In genomic region chr1:154553056-154553822, GRCh38 we compare ENCODE assay signal across 30 cellular contexts. TPM values are rescaled to one million over a fixed set of nuclear protein-coding genes. Genes with fewer than 3 reads are reported as not detected.
A peak's percentile ranks its signal among the peaks of the same experiment; 100 is the strongest.
DNase-seq lines count a peak whose midpoint lies in the region; ATAC-seq and TF ChIP-seq lines count a peak whose summit lies in the region.
"Had no signal": no experiment of that assay in that cellular context is flagged by ENCODE, and none has a peak within 500 bp of the region (broad histone marks: within the 10 kb centered on the region; RNA-seq: fewer than 3 reads in every experiment).

No MANE protein-coding gene starts in this region.

- no peak overlapping the region; the same call in 1 of the 2 replicates for H3K14ac ChIP-seq in IMR-90 (replicated peaks; ENCODE audit: low read depth, low read length)

- no peak overlapping the region for H3K56ac ChIP-seq in IMR-90 (ENCODE audit: extremely low read depth, insufficient read depth, low read length)

- H3K4me3 ChIP-seq in IMR-90 (ENCODE audit: insufficient read depth, low read depth, low read length) (no peak overlapping the region), adipocyte (ENCODE audit: low read length) (no peak overlapping the region), fibroblast of mammary gland (ENCODE audit: control insufficient read depth, low read depth, low read length) (no peak overlapping the region), sigmoid colon (no peak overlapping the region)
- H3K4me3 ChIP-seq: adrenal gland; BLaER1 treated with 17β-estradiol and CSF1 and Interleukin-3, amounts not matched to agents 10 nM and 100 nM; body of pancreas; left lung; tibial nerve had no signal

- POLR2A ChIA-PET in IMR-90 (lab: Charles Lee; ENCODE audit: unreplicated experiment) = interaction anchor here (0.5 kb wide), 1 partner anchor 20 kb away, joined by 6 read pairs; no protein-coding TSS in a partner anchor

- no peak overlapping the region for H3K9ac ChIP-seq in IMR-90 (ENCODE audit: low read depth, low read length)
- H3K9ac ChIP-seq in adipocyte (ENCODE audit: low read length) = peak overlapping the region; percentile 6

- no peak for TF ChIP-seq CTCF in IMR-90 (conservative IDR thresholded peaks at IDR 0.05; ENCODE audit: low read depth, low read length)
- TF ChIP-seq CTCF in fibroblast of mammary gland (conservative IDR thresholded peaks at IDR 0.05; ENCODE audit: control insufficient read depth, insufficient read depth, low read depth, low read length) = no peak
- no peak for TF ChIP-seq CTCF in sigmoid colon (IDR thresholded peaks at IDR 0.05)

- no peak overlapping the region for H4K8ac ChIP-seq in IMR-90 (ENCODE audit: low read depth in 2 of 2, low read length in 2 of 2)

- no peak for TF ChIP-seq RAD21 in IMR-90 (IDR thresholded peaks at IDR 0.05; ENCODE audit: low read length)

- H3K4me1 ChIP-seq in IMR-90 (ENCODE audit: control insufficient read depth, insufficient read depth, low read length) (peaks cover 6% of the 10 kb centered on the region), adipocyte (ENCODE audit: control insufficient read depth, insufficient read depth, low read length) (peaks cover 33% of the 10 kb centered on the region), sigmoid colon (peaks cover 0 to 53% (median 44%) of the 10 kb centered on the region in 4 donors)

- no peak overlapping the region for H2BK20ac ChIP-seq in IMR-90 (ENCODE audit: low read depth, low read length)

- H3K4ac ChIP-seq in IMR-90 (ENCODE audit: low read depth, low read length) = no peak overlapping the region

- no peak overlapping the region for H2BK5ac ChIP-seq in IMR-90 (ENCODE audit: low read depth, low read length, poor library complexity, severe bottlenecking)

- H4K20me1 ChIP-seq in IMR-90 (ENCODE audit: insufficient read depth, low read length) = peaks cover 54% of the 10 kb centered on the region; the same call in 1 of the 2 replicates

- WGBS in IMR-90 (ENCODE audit: extremely low coverage in 2 of 2, insufficient read length in 1 of 2), 2 experiments = 67% methylated on average over 2 of the region's 10 CpGs; no CpG with 5 or more reads in 1 of the 2 experiments
- WGBS in sigmoid colon, 2 donors = 85 to 88% methylated on average over 10 of the region's 10 CpGs

- no peak overlapping the region for H2AK5ac ChIP-seq in IMR-90 (ENCODE audit: low read depth, low read length)

- H4K91ac ChIP-seq in IMR-90 (ENCODE audit: insufficient read depth, low read depth, low read length) = no peak overlapping the region

- no peak overlapping the region for H2AFZ ChIP-seq in IMR-90 (replicated peaks; ENCODE audit: low read length, poor library complexity)

- H3K23ac ChIP-seq in IMR-90 (ENCODE audit: low read depth, low read length) = no peak overlapping the region

- intact Hi-C loops in IMR-90 (cut with micrococcal nuclease) (no loop called here), sigmoid colon (cut with DNase I) (loop anchor here (10.0 kb wide), 1 partner anchor 502 kb away; the partner anchor contains the start of gene ADAM15)

- in situ Hi-C loops in IMR-90 (cut with MboI; ENCODE audit: low sequenced_read_pairs) = no loop called here

- H4K5ac ChIP-seq in IMR-90 (ENCODE audit: low read depth, low read length) = no peak overlapping the region

- H3K9me3 ChIP-seq in IMR-90 (ENCODE audit: control insufficient read depth, insufficient read depth, low read length) (no peaks in the 10 kb centered on the region), adipocyte (ENCODE audit: control insufficient read depth, low read length) (no peaks in the 10 kb centered on the region), sigmoid colon (no peaks in the 10 kb centered on the region)
- H3K9me3 ChIP-seq: adrenal gland; BLaER1 treated with 17β-estradiol and CSF1 and Interleukin-3, amounts not matched to agents 10 nM and 100 nM; body of pancreas; left lung; tibial nerve had no signal

- H3K27me3 ChIP-seq in IMR-90 (ENCODE audit: control insufficient read depth, insufficient read depth, low read length) (no peaks in the 10 kb centered on the region), adipocyte (replicated peaks; ENCODE audit: control insufficient read depth, insufficient read depth, low read length) (no peaks in the 10 kb centered on the region), sigmoid colon (no peaks in the 10 kb centered on the region)
- H3K27me3 ChIP-seq: adrenal gland; BLaER1 treated with 17β-estradiol and CSF1 and Interleukin-3, amounts not matched to agents 10 nM and 100 nM; body of pancreas; left lung; tibial nerve had no signal

- H3K27ac ChIP-seq in IMR-90 (ENCODE audit: insufficient read depth, low read length) = no peak overlapping the region
- H3K27ac ChIP-seq in sigmoid colon = peak overlapping the region; percentile 18 to 59 (median 44)
- H3K27ac ChIP-seq: adrenal gland; BLaER1 treated with 17β-estradiol and CSF1 and Interleukin-3, amounts not matched to agents 10 nM and 100 nM; body of pancreas; left lung; tibial nerve; WERI-Rb-1 had no signal

- H2BK15ac ChIP-seq in IMR-90 (ENCODE audit: low read depth, low read length) = no peak overlapping the region

- no peak overlapping the region for H3K18ac ChIP-seq in IMR-90 (ENCODE audit: low read depth, low read length)

- DNase-seq in IMR-90 (peak; percentile 34), adipocyte (ENCODE audit: low read depth) (no peak), fibroblast of mammary gland (ENCODE audit: low read depth) (peak; percentile 52), sigmoid colon (no peak), NCI-H1417 treated with DMSO at 0.1 percent for 48 hours (lab: John Stamatoyannopoulos, UW) (no peak), midbrain (lab: John Stamatoyannopoulos, UW) (no peak)
- DNase-seq: activated CD4-positive, alpha-beta T cell treated with anti-CD3 and anti-CD28 coated beads, Interleukin-2, amount 10 ng/mL, durations not matched to agents 7 days and 5 days; activated gamma-delta T cell treated with Interleukin-2 at 50 U/mL for 16 hours; activated T-cell treated with anti-CD3 and anti-CD28 coated beads, Interleukin-2, amount 50 U/mL, for 48 hours; adrenal gland; body of pancreas; DMS53; head of caudate nucleus; left lung; NCI-H1417; NCI-H2081; NCI-H2227 treated with DMSO at 0.1 percent for 48 hours; NCI-H526; posterior cingulate gyrus; SHP77 treated with DMSO at 0.1 percent for 48 hours; stimulated activated CD4-positive, alpha-beta T cell treated with anti-CD3 and anti-CD28 coated beads, Interleukin-4, amount 100 ng/mL, for 24 hours; T-helper 9 cell; WERI-Rb-1 had no signal

- peaks cover 17% of the 10 kb centered on the region; the same call in 1 of the 2 replicates for H3K9me1 ChIP-seq in IMR-90 (ENCODE audit: insufficient read depth, low read length)

- H3K36me3 ChIP-seq in IMR-90 (ENCODE audit: control insufficient read depth, insufficient read depth, low read length) (peaks cover 65% of the 10 kb centered on the region), adipocyte (ENCODE audit: control insufficient read depth, insufficient read depth, low read length, severe bottlenecking) (peaks cover 70% of the 10 kb centered on the region), sigmoid colon (peaks cover 30 to 76% (median 65%) of the 10 kb centered on the region in 4 donors)

- BruUV-seq in IMR-90 (replicated peaks; lab: Mats Ljungman, UMichigan) = no TSS peak

- CTCF ChIA-PET in IMR-90 (lab: Yijun Ruan, JAX) = no interaction called here

- no peak overlapping the region for H2BK120ac ChIP-seq in IMR-90 (ENCODE audit: low read depth, low read length)

- TF ChIP-seq POLR2A in IMR-90 (IDR thresholded peaks at IDR 0.05; ENCODE audit: low read depth, low read length) = no peak
- no peak for TF ChIP-seq POLR2A in sigmoid colon (IDR thresholded peaks at IDR 0.05)

- ATAC-seq in IMR-90 (ENCODE audit: low read depth) (no peak), HG03460 (IDR thresholded peaks at IDR 0.05; ENCODE audit: unreplicated experiment) (no peak)
- ATAC-seq: body of pancreas, left lung, Panc1, sciatic nerve had no signal

- peaks cover 29 to 64% of the 10 kb centered on the region in 2 experiments for H3K79me1 ChIP-seq in IMR-90 (ENCODE audit: low read depth in 1 of 2, low read length in 2 of 2)

- H2AK9ac ChIP-seq in IMR-90 (replicated peaks; ENCODE audit: low read depth, low read length, poor library complexity) = no peak overlapping the region

- dilution Hi-C loops in IMR-90 (cut with HindIII; ENCODE audit: low sequenced_read_pairs, unreplicated experiment) = no loop called here

- TF ChIP-seq EP300 in sigmoid colon (IDR thresholded peaks at IDR 0.05) = no peak

- H3K4me2 ChIP-seq in IMR-90 (ENCODE audit: low read depth, low read length) = no peak overlapping the region
- H3K4me2 ChIP-seq: BLaER1 treated with 17β-estradiol and CSF1 and Interleukin-3, amounts not matched to agents 10 nM and 100 nM had no signal

RNA-seq across cellular contexts. Expression of gene UBE2Q1, which starts 5.2 kb away (rescaled TPM):
- 24.7 and 25.3 TPM in 2 replicates for total RNA-seq in IMR-90 (2012; rRNA removed)
- 20.6 and 21.3 TPM in 2 replicates for polyA plus RNA-seq in IMR-90 (2012; rRNA removed)
- 5.2 and 5.9 TPM in 2 replicates for polyA plus RNA-seq in IMR-90 (2012; cell fraction: cytosol; rRNA removed)
- polyA plus RNA-seq in IMR-90 (2012; cell fraction: nucleus; rRNA removed; ENCODE audit: low replicate concordance) = 17.5 and 18.6 TPM in 2 replicates
- 10 to 100 TPM; 15.1 to 18.9 (median 16.3) TPM for total RNA-seq in sigmoid colon
- 10 to 100 TPM; 36.6 to 40.7 (median 37.7) TPM for polyA plus RNA-seq in sigmoid colon

RNA-seq across cellular contexts. Expression of gene CHRNB2, which starts 14.3 kb away (rescaled TPM):
- total RNA-seq in IMR-90 (2012; rRNA removed) = under 0.01 TPM in 1 of 2 replicates, not detected in the other
- polyA plus RNA-seq in IMR-90 (2012; rRNA removed) = 0.03 and 0.09 TPM in 2 replicates
- polyA plus RNA-seq in IMR-90 (2012; cell fraction: cytosol; rRNA removed) = 0.05 TPM in 1 of 2 replicates, not detected in the other
- polyA plus RNA-seq in IMR-90 (2012; cell fraction: nucleus; rRNA removed; ENCODE audit: low replicate concordance) = 0.03 and 0.11 TPM in 2 replicates
- total RNA-seq in sigmoid colon = 1 to 10 TPM in 2 of 4 donors, under 1 TPM in 2; under 0.01 to 1.7 (median 1.0) TPM
- under 1 TPM in 1 of 3 donors, not detected in 2; 0.31 TPM for polyA plus RNA-seq in sigmoid colon
- total RNA-seq: activated CD4-positive, alpha-beta T cell treated with anti-CD3 and anti-CD28 coated beads, Interleukin-2, amount 10 ng/mL, durations not matched to agents 7 days and 5 days; H4; mesenteric fat pad; tibial nerve had no signal

RNA-seq across cellular contexts. Expression of gene SHE, which starts 51.0 kb away (rescaled TPM):
- total RNA-seq in IMR-90 (2012; rRNA removed) = not detected in 2 replicates
- polyA plus RNA-seq in IMR-90 (2012; rRNA removed) = not detected in 2 replicates
- polyA plus RNA-seq in IMR-90 (2012; cell fraction: cytosol; rRNA removed) = not detected in 2 replicates
- polyA plus RNA-seq in IMR-90 (2012; cell fraction: nucleus; rRNA removed; ENCODE audit: low replicate concordance) = not detected in 2 replicates
- total RNA-seq in sigmoid colon = 10 to 100 TPM in 1 of 4 donors, 1 to 10 TPM in 3; 5.2 to 10.2 (median 7.8) TPM
- polyA plus RNA-seq in sigmoid colon = 1 to 10 TPM; 1.6 to 5.7 (median 3.0) TPM
- total RNA-seq: activated CD4-positive, alpha-beta T cell treated with anti-CD3 and anti-CD28 coated beads, Interleukin-2, amount 10 ng/mL, durations not matched to agents 7 days and 5 days; H4 had no signal

RNA-seq across cellular contexts. Expression of gene TDRD10, which starts 51.2 kb away (rescaled TPM):
- total RNA-seq in IMR-90 (2012; rRNA removed) = not detected in 2 replicates
- not detected in 2 replicates for polyA plus RNA-seq in IMR-90 (2012; rRNA removed)
- not detected in 2 replicates for polyA plus RNA-seq in IMR-90 (2012; cell fraction: cytosol; rRNA removed)
- not detected in 2 replicates for polyA plus RNA-seq in IMR-90 (2012; cell fraction: nucleus; rRNA removed; ENCODE audit: low replicate concordance)
- total RNA-seq in sigmoid colon = 1 to 10 TPM in 3 of 4 donors, under 1 TPM in 1; 0.68 to 3.9 (median 1.8) TPM
- 1 to 10 TPM in 2 of 3 donors, under 1 TPM in 1; 0.46 to 2.0 (median 1.8) TPM for polyA plus RNA-seq in sigmoid colon
- total RNA-seq: activated CD4-positive, alpha-beta T cell treated with anti-CD3 and anti-CD28 coated beads, Interleukin-2, amount 10 ng/mL, durations not matched to agents 7 days and 5 days; H4 had no signal

RNA-seq across cellular contexts. Expression of gene ADAR, which starts 54.7 kb away (rescaled TPM):
- 101 and 131 TPM in 2 replicates for total RNA-seq in IMR-90 (2012; rRNA removed)
- 70.9 and 72.2 TPM in 2 replicates for polyA plus RNA-seq in IMR-90 (2012; rRNA removed)
- polyA plus RNA-seq in IMR-90 (2012; cell fraction: cytosol; rRNA removed) = 28.3 and 36.9 TPM in 2 replicates
- 83.2 and 150 TPM in 2 replicates for polyA plus RNA-seq in IMR-90 (2012; cell fraction: nucleus; rRNA removed; ENCODE audit: low replicate concordance)
- total RNA-seq in sigmoid colon = 100 to 1,000 TPM in 1 of 4 donors, 10 to 100 TPM in 3; 59.4 to 103 (median 69.7) TPM
- polyA plus RNA-seq in sigmoid colon = 10 to 100 TPM; 21.0 to 80.7 (median 38.6) TPM

Comparison
In these comparisons a context has a peak if more than half of its experiments do, and no peak if none do; other contexts are left out.
1. DNase-seq: peak in IMR-90 (single experiment) and fibroblast of mammary gland (single experiment); none in adipocyte (single experiment), sigmoid colon (single experiment), NCI-H1417 treated with DMSO at 0.1 percent for 48 hours (single experiment) and midbrain (single experiment).